Comparison of ENCODE assay signal across 15 cellular contexts in genomic region chr1:54296666-54297065, GRCh38.
A peak's percentile ranks its signal among the peaks of the same experiment; 100 is the strongest.
DNase-seq lines count a peak whose midpoint lies in the region; ATAC-seq and TF ChIP-seq lines count a peak whose summit lies in the region.
"Had no signal": no experiment of that assay in that cellular context is flagged by ENCODE, and none has a peak within 500 bp of the region (broad histone marks: within the 10 kb centered on the region; RNA-seq: fewer than 3 reads in every experiment).

No MANE protein-coding gene starts in this region.

- TF ChIP-seq POLR2A in esophagus muscularis mucosa (IDR thresholded peaks at IDR 0.05; ENCODE audit: low read depth): no peak

- no peak for ATAC-seq in GM18907 (IDR thresholded peaks at IDR 0.05; ENCODE audit: unreplicated experiment)
- ATAC-seq: Panc1 had no signal

- no peak for TF ChIP-seq EP300 in esophagus muscularis mucosa (IDR thresholded peaks at IDR 0.05)

- intact Hi-C loops in esophagus muscularis mucosa (cut with DNase I): no loop called here

- peaks cover 63 to 96% (median 89%) of the 10 kb centered on the region in 4 donors for H3K4me1 ChIP-seq in esophagus muscularis mucosa
- H3K4me1 ChIP-seq in stomach smooth muscle (ENCODE audit: control insufficient read depth, insufficient read depth, low read length): peaks cover 82% of the 10 kb centered on the region

- H3K27ac ChIP-seq in esophagus muscularis mucosa (replicated peaks in 1 of 4) (peak overlapping the region; percentile 74 to 87 (median 82)), stomach smooth muscle (ENCODE audit: low read length) (peak overlapping the region; percentile 46)

- no peak overlapping the region for H3K4me3 ChIP-seq in esophagus muscularis mucosa
- no peak overlapping the region for H3K4me3 ChIP-seq in stomach smooth muscle (ENCODE audit: low read length in 2 of 2)

- no peak overlapping the region for H3K9ac ChIP-seq in stomach smooth muscle (ENCODE audit: low read length in 2 of 2)

- TF ChIP-seq CTCF in esophagus muscularis mucosa (IDR thresholded peaks at IDR 0.05): no peak

- 94% methylated on average over 5 of the region's 5 CpGs for WGBS in esophagus muscularis mucosa

- H3K9me3 ChIP-seq in esophagus muscularis mucosa: no peaks in the 10 kb centered on the region
- no peaks in the 10 kb centered on the region for H3K9me3 ChIP-seq in stomach smooth muscle (ENCODE audit: control insufficient read depth in 2 of 2, low read length in 2 of 2)

- H3K36me3 ChIP-seq in esophagus muscularis mucosa: no peaks in the 10 kb centered on the region
- H3K36me3 ChIP-seq in stomach smooth muscle (ENCODE audit: control insufficient read depth in 2 of 2, insufficient read depth in 2 of 2, low read length in 2 of 2): no peaks in the 10 kb centered on the region

- DNase-seq in NCI-H345 (lab: John Stamatoyannopoulos, UW): peak; percentile 19
- DNase-seq in NCI-H345 treated with DMSO at 0.1 percent for 48 hours (lab: John Stamatoyannopoulos, UW; ENCODE audit: unreplicated experiment): no peak
- DNase-seq in NCI-H2171 (lab: John Stamatoyannopoulos, UW): peak; percentile 17
- DNase-seq in esophagus muscularis mucosa (ENCODE audit: extremely low spot score): no peak
- DNase-seq in amygdala (lab: John Stamatoyannopoulos, UW): no peak
- no peak for DNase-seq in RKO (ENCODE audit: low spot score)
- DNase-seq: activated CD4-positive, alpha-beta T cell treated with anti-CD3 and anti-CD28 coated beads for 4 hours; effector memory CD4-positive, alpha-beta T cell; GF-D8; NCI-H446 treated with DMSO at 0.1 percent for 48 hours; stimulated activated CD4-positive, alpha-beta T cell treated with anti-CD3 and anti-CD28 coated beads, Interleukin-2, amount 100 ng/mL, for 24 hours; stimulated activated CD8-positive, alpha-beta memory T cell treated with anti-CD3 and anti-CD28 coated beads, Interleukin-4, amount 100 ng/mL, for 48 hours had no signal

- H3K27me3 ChIP-seq in esophagus muscularis mucosa: no peaks in the 10 kb centered on the region
- no peaks in the 10 kb centered on the region for H3K27me3 ChIP-seq in stomach smooth muscle (ENCODE audit: control insufficient read depth in 1 of 2, insufficient read depth in 2 of 2, low read length in 2 of 2)

Comparison
In these comparisons a context has a peak if more than half of its experiments do, and no peak if none do; other contexts are left out.
1. DNase-seq: peak in NCI-H345 (single experiment) and NCI-H2171 (single experiment); none in NCI-H345 treated with DMSO at 0.1 percent for 48 hours (single experiment), esophagus muscularis mucosa (single experiment), amygdala (0 of 56) and RKO (single experiment).